1 cellular context compared by ENCODE assay signal in the genomic region with DNA sequence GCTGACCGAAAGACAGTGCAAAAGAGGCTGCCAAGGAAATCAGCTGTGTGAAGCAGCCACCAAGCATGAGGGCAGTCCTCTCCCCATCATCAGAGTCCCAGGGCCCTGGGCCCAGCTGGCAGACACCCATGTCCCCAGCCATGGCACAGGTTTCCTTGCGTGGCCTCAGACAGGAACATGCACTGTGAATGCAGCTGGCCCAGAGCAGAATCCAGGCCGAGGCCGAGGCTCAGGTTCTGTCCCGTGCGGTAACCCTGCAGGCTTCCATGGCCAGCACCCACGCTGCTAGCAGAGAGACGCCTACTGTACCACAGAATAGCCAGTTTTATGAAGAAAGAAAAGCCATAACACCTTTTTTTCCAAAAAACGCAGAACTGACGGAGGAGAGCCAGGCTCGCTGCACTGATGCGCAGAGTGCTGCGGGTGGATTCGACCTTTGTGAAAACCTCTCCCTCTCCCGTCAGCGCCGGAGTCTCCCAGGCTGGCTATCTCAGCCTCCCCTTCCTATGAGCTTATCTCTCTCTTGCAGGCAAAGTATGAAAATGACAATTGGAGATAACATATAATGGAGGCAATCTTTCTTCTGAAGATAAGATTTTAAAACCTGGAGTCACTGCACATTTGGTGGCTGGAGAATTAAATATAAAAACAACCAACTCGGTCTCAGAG.
TF ChIP-seq lines count a peak whose summit lies in the region.

No MANE protein-coding gene starts in this region.

TF ChIP-seq in K562, 482 proteins besides CTCF, POLR2A, EP300 and RAD21 (continued from another document):
- peak; percentile 83 to 85 for TF ChIP-seq NRF1 (conservative IDR thresholded peaks at IDR 0.05 in 1 of 2, IDR thresholded peaks at IDR 0.05 in 1 of 2)
- TF ChIP-seq MTA2 (IDR thresholded peaks at IDR 0.05; ENCODE audit: low read depth), result peak; percentile 100
- peak; percentile 86; the same call in 1 of the 2 replicates for TF ChIP-seq KLF6 (CRISPR knock-in tag; IDR thresholded peaks at IDR 0.05; ENCODE audit: borderline replicate concordance)
- TF ChIP-seq, protein P1, sequence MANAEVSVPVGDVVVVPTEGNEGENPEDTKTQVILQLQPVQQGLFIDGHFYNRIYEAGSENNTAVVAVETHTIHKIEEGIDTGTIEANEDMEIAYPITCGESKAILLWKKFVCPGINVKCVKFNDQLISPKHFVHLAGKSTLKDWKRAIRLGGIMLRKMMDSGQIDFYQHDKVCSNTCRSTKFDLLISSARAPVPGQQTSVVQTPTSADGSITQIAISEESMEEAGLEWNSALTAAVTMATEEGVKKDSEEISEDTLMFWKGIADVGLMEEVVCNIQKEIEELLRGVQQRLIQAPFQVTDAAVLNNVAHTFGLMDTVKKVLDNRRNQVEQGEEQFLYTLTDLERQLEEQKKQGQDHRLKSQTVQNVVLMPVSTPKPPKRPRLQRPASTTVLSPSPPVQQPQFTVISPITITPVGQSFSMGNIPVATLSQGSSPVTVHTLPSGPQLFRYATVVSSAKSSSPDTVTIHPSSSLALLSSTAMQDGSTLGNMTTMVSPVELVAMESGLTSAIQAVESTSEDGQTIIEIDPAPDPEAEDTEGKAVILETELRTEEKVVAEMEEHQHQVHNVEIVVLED (CRISPR knock-in tag; IDR thresholded peaks at IDR 0.05), result 0 out of 2 replicates have a peak, but pooled peaks have one; percentile 38
- TF ChIP-seq, protein P2, sequence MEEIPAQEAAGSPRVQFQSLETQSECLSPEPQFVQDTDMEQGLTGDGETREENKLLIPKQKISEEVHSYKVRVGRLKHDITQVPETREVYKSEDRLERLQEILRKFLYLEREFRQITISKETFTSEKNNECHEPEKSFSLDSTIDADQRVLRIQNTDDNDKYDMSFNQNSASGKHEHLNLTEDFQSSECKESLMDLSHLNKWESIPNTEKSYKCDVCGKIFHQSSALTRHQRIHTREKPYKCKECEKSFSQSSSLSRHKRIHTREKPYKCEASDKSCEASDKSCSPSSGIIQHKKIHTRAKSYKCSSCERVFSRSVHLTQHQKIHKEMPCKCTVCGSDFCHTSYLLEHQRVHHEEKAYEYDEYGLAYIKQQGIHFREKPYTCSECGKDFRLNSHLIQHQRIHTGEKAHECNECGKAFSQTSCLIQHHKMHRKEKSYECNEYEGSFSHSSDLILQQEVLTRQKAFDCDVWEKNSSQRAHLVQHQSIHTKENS (CRISPR knock-in tag; IDR thresholded peaks at IDR 0.05), result no peak
- TF ChIP-seq ZNF41 (CRISPR knock-in tag; conservative IDR thresholded peaks at IDR 0.05), result peak; percentile 44; the same call in 1 of the 2 replicates
- TF ChIP-seq, protein P3, sequence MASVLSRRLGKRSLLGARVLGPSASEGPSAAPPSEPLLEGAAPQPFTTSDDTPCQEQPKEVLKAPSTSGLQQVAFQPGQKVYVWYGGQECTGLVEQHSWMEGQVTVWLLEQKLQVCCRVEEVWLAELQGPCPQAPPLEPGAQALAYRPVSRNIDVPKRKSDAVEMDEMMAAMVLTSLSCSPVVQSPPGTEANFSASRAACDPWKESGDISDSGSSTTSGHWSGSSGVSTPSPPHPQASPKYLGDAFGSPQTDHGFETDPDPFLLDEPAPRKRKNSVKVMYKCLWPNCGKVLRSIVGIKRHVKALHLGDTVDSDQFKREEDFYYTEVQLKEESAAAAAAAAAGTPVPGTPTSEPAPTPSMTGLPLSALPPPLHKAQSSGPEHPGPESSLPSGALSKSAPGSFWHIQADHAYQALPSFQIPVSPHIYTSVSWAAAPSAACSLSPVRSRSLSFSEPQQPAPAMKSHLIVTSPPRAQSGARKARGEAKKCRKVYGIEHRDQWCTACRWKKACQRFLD (CRISPR knock-in tag; IDR thresholded peaks at IDR 0.05), result peak; percentile 96
- 0 out of 2 replicates have a peak, but pooled peaks have one; percentile 30 for TF ChIP-seq GABPA (tag; conservative IDR thresholded peaks at IDR 0.05; ENCODE audit: low read depth)
- TF ChIP-seq NBN (IDR thresholded peaks at IDR 0.05; ENCODE audit: low read depth), result peak; percentile 97
- peak; percentile 54; the same call in 1 of the 2 replicates for TF ChIP-seq HLTF (IDR thresholded peaks at IDR 0.05)
- TF ChIP-seq XRCC5 (IDR thresholded peaks at IDR 0.05; ENCODE audit: low read depth, low read length), result no peak
- TF ChIP-seq, protein P4, sequence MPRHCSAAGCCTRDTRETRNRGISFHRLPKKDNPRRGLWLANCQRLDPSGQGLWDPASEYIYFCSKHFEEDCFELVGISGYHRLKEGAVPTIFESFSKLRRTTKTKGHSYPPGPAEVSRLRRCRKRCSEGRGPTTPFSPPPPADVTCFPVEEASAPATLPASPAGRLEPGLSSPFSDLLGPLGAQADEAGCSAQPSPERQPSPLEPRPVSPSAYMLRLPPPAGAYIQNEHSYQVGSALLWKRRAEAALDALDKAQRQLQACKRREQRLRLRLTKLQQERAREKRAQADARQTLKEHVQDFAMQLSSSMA (CRISPR knock-in tag; IDR thresholded peaks at IDR 0.05), result 0 out of 2 replicates have a peak, but pooled peaks have one; percentile 10
- peak; percentile 93 for TF ChIP-seq MTA1 (IDR thresholded peaks at IDR 0.05; ENCODE audit: borderline replicate concordance)
- TF ChIP-seq, protein P5, sequence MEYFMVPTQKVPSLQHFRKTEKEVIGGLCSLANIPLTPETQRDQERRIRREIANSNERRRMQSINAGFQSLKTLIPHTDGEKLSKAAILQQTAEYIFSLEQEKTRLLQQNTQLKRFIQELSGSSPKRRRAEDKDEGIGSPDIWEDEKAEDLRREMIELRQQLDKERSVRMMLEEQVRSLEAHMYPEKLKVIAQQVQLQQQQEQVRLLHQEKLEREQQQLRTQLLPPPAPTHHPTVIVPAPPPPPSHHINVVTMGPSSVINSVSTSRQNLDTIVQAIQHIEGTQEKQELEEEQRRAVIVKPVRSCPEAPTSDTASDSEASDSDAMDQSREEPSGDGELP (CRISPR knock-in tag; IDR thresholded peaks at IDR 0.05; ENCODE audit: borderline replicate concordance), result peak; percentile 31; the same call in 1 of the 2 replicates
- TF ChIP-seq FUS (optimal IDR thresholded peaks at IDR 0.05; ENCODE audit: low read depth, low read length), result no peak
- peak; percentile 94 for TF ChIP-seq CTBP1 (IDR thresholded peaks at IDR 0.05; ENCODE audit: borderline replicate concordance)
- TF ChIP-seq MEIS2 (IDR thresholded peaks at IDR 0.05; ENCODE audit: partially characterized antibody), result peak; percentile 83
- peak in 1 of 2 experiments; percentile 73; a peak in 2 of 4 replicates for TF ChIP-seq NONO (IDR thresholded peaks at IDR 0.05; ENCODE audit: low read depth in 2 of 2, low read length in 1 of 2)
- no peak for TF ChIP-seq SREBF2 (CRISPR knock-in tag; IDR thresholded peaks at IDR 0.05)
- TF ChIP-seq SMAD3 (CRISPR knock-in tag; conservative IDR thresholded peaks at IDR 0.05), result peak; percentile 93
- peak; percentile 90 for TF ChIP-seq ESRRA (IDR thresholded peaks at IDR 0.05; ENCODE audit: borderline replicate concordance, low read depth)
- peak; percentile 64 to 99; a peak in 3 of 4 replicates for TF ChIP-seq RCOR1 (IDR thresholded peaks at IDR 0.05; ENCODE audit: borderline replicate concordance in 1 of 2, low read depth in 2 of 2, low read length in 2 of 2)
- no peak for TF ChIP-seq BRCA1 (IDR thresholded peaks at IDR 0.05)
- TF ChIP-seq BRCA1 (CRISPR knock-in tag; IDR thresholded peaks at IDR 0.05), result no peak
- TF ChIP-seq SRSF9 (IDR thresholded peaks at IDR 0.05; ENCODE audit: borderline replicate concordance, low read depth, low read length), result no peak
- 0 out of 2 replicates have a peak, but pooled peaks have one; percentile 18 for TF ChIP-seq HIVEP1 (CRISPR knock-in tag; IDR thresholded peaks at IDR 0.05)
- TF ChIP-seq KLF16 (IDR thresholded peaks at IDR 0.05), result peak; percentile 99
- TF ChIP-seq ZNF134 (CRISPR knock-in tag; conservative IDR thresholded peaks at IDR 0.05), result 0 out of 2 replicates have a peak, but pooled peaks have one; percentile 8
- peak; percentile 43; the same call in 1 of the 2 replicates for TF ChIP-seq NFATC3 (IDR thresholded peaks at IDR 0.05)
- TF ChIP-seq, protein P6, sequence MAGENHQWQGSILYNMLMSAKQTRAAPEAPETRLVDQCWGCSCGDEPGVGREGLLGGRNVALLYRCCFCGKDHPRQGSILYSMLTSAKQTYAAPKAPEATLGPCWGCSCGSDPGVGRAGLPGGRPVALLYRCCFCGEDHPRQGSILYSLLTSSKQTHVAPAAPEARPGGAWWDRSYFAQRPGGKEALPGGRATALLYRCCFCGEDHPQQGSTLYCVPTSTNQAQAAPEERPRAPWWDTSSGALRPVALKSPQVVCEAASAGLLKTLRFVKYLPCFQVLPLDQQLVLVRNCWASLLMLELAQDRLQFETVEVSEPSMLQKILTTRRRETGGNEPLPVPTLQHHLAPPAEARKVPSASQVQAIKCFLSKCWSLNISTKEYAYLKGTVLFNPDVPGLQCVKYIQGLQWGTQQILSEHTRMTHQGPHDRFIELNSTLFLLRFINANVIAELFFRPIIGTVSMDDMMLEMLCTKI (IDR thresholded peaks at IDR 0.05; ENCODE audit: partially characterized antibody), result no peak
- TF ChIP-seq, protein P7, sequence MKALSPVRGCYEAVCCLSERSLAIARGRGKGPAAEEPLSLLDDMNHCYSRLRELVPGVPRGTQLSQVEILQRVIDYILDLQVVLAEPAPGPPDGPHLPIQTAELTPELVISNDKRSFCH (CRISPR knock-in tag; IDR thresholded peaks at IDR 0.05), result no peak
- TF ChIP-seq, protein P7 (tag; IDR thresholded peaks at IDR 0.05), result peak; percentile 98
- TF ChIP-seq, protein P8, sequence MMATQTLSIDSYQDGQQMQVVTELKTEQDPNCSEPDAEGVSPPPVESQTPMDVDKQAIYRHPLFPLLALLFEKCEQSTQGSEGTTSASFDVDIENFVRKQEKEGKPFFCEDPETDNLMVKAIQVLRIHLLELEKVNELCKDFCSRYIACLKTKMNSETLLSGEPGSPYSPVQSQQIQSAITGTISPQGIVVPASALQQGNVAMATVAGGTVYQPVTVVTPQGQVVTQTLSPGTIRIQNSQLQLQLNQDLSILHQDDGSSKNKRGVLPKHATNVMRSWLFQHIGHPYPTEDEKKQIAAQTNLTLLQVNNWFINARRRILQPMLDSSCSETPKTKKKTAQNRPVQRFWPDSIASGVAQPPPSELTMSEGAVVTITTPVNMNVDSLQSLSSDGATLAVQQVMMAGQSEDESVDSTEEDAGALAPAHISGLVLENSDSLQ (IDR thresholded peaks at IDR 0.05), result peak; percentile 50; the same call in 1 of the 2 replicates
- TF ChIP-seq NCOR1 (IDR thresholded peaks at IDR 0.05), result peak; percentile 99
- TF ChIP-seq MYNN (IDR thresholded peaks at IDR 0.05), result peak; percentile 42; the same call in 1 of the 2 replicates
- TF ChIP-seq MYNN (CRISPR knock-in tag; IDR thresholded peaks at IDR 0.05), result no peak
- peak; percentile 77; the same call in 1 of the 2 replicates for TF ChIP-seq MTA3 (IDR thresholded peaks at IDR 0.05; ENCODE audit: borderline replicate concordance)
- peak; percentile 95 for TF ChIP-seq ELF4 (CRISPR knock-in tag; IDR thresholded peaks at IDR 0.05)
- TF ChIP-seq, protein P9, sequence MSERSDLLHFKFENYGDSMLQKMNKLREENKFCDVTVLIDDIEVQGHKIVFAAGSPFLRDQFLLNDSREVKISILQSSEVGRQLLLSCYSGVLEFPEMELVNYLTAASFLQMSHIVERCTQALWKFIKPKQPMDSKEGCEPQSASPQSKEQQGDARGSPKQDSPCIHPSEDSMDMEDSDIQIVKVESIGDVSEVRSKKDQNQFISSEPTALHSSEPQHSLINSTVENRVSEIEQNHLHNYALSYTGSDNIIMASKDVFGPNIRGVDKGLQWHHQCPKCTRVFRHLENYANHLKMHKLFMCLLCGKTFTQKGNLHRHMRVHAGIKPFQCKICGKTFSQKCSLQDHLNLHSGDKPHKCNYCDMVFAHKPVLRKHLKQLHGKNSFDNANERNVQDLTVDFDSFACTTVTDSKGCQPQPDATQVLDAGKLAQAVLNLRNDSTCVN (CRISPR knock-in tag; IDR thresholded peaks at IDR 0.05), result no peak
- peak; percentile 95 for TF ChIP-seq HMGN3 (IDR thresholded peaks at IDR 0.05; ENCODE audit: borderline replicate concordance, extremely low read depth, insufficient read length, low read depth, low read length)
- peak; percentile 73 for TF ChIP-seq CREB1 (IDR thresholded peaks at IDR 0.05)
- TF ChIP-seq CREB1 (CRISPR knock-in tag; IDR thresholded peaks at IDR 0.05), result no peak
- TF ChIP-seq ARNT (IDR thresholded peaks at IDR 0.05), result peak; percentile 85 to 98; a peak in 3 of 4 replicates
- peak; percentile 85 for TF ChIP-seq NEUROD1 (IDR thresholded peaks at IDR 0.05; ENCODE audit: borderline replicate concordance, low read depth, low read length, partially characterized antibody)
- peak; percentile 96 for TF ChIP-seq HDAC2 (IDR thresholded peaks at IDR 0.05)
- TF ChIP-seq ZNF274 (IDR thresholded peaks at IDR 0.05; ENCODE audit: borderline replicate concordance, low read depth, low read length), result peak; percentile 51; the same call in 1 of the 2 replicates
- peak; percentile 96 for TF ChIP-seq NFIC (IDR thresholded peaks at IDR 0.05)
- TF ChIP-seq NCOA1 (IDR thresholded peaks at IDR 0.05; ENCODE audit: low read depth), result peak; percentile 89
- TF ChIP-seq ZEB2 (IDR thresholded peaks at IDR 0.05), result peak; percentile 80
- no peak for TF ChIP-seq ZNF282 (CRISPR knock-in tag; IDR thresholded peaks at IDR 0.05)
- peak; percentile 46 to 69; a peak in 2 of 4 replicates for TF ChIP-seq MAZ (CRISPR knock-in tag; conservative IDR thresholded peaks at IDR 0.05 in 1 of 2, IDR thresholded peaks at IDR 0.05 in 1 of 2)
- peak; percentile 98 for TF ChIP-seq ZNF589 (CRISPR knock-in tag; IDR thresholded peaks at IDR 0.05; ENCODE audit: low read depth)
- TF ChIP-seq ETS2 (tag; IDR thresholded peaks at IDR 0.05; ENCODE audit: borderline replicate concordance, poor library complexity, severe bottlenecking), result no peak
- TF ChIP-seq, protein P10, sequence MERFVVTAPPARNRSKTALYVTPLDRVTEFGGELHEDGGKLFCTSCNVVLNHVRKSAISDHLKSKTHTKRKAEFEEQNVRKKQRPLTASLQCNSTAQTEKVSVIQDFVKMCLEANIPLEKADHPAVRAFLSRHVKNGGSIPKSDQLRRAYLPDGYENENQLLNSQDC (CRISPR knock-in tag; IDR thresholded peaks at IDR 0.05), result peak; percentile 77; the same call in 1 of the 2 replicates
- TF ChIP-seq PHB2 (IDR thresholded peaks at IDR 0.05; ENCODE audit: low read depth), result peak; percentile 98
